8 cellular contexts compared by ENCODE assay signal in genomic region chr15:58957101-58957973, GRCh38.
DNase-seq lines count a peak whose midpoint lies in the region; ATAC-seq and TF ChIP-seq lines count a peak whose summit lies in the region.

No MANE protein-coding gene starts in this region.

- H2AFZ ChIP-seq in DND-41 (ENCODE audit: low read depth, low read length): peak overlapping the region; percentile 64

- no peak overlapping the region for H3K4me2 ChIP-seq in DND-41 (ENCODE audit: insufficient read depth, low read length)

- H3K4me3 ChIP-seq in DND-41 (ENCODE audit: low read depth in 1 of 2, low read length in 2 of 2): no peak overlapping the region

- H3K27ac ChIP-seq in DND-41 (ENCODE audit: low read length): no peak overlapping the region

- no peaks in the 10 kb centered on the region for H3K36me3 ChIP-seq in DND-41 (ENCODE audit: insufficient read depth, low read length)

- H3K9me3 ChIP-seq in DND-41 (ENCODE audit: insufficient read depth, low read length, severe bottlenecking): no peaks in the 10 kb centered on the region

- H3K4me1 ChIP-seq in DND-41 (ENCODE audit: insufficient read depth, low read length): peaks cover 5% of the 10 kb centered on the region; the same call in 1 of the 2 replicates

- no peaks in the 10 kb centered on the region for H3K27me3 ChIP-seq in DND-41 (ENCODE audit: insufficient read depth, low read length, poor library complexity)

- DNase-seq in DND-41 (peak; percentile 63), HCEC 1CT (peak; percentile 67), NCI-H2029 treated with DMSO at 0.1 percent for 48 hours (lab: John Stamatoyannopoulos, UW) (peak; percentile 24), T-helper 2 cell (peak in 4 of 5 experiments; percentile 18 to 79 (median 46)), amniotic stem cell (lab: John Stamatoyannopoulos, UW) (peak; percentile 40), hippocampal formation (lab: John Stamatoyannopoulos, UW) (peak; percentile 9 to 28)
- peak; percentile 24 to 78 (median 42) for DNase-seq in stimulated activated CD4-positive, alpha-beta T cell treated with anti-CD3 and anti-CD28 coated beads, Interleukin-12 subunit alpha, Interleukin-12 subunit beta, amount 100 ng/mL, for 48 hours (ENCODE audit: low read depth in 2 of 3, low spot score in 1 of 3)

- no peaks in the 10 kb centered on the region for H4K20me1 ChIP-seq in DND-41 (ENCODE audit: insufficient read depth, low read length)

- peak; percentile 76 for TF ChIP-seq CTCF in DND-41 (IDR thresholded peaks at IDR 0.05; ENCODE audit: borderline replicate concordance, extremely low read depth, low read length, poor library complexity, severe bottlenecking)

- ATAC-seq in DND-41 (ENCODE audit: insufficient read depth, low read depth) (peak; percentile 89), HG02623 (IDR thresholded peaks at IDR 0.05; ENCODE audit: unreplicated experiment) (no peak)

- H3K9ac ChIP-seq in DND-41 (ENCODE audit: low read depth, low read length): no peak overlapping the region

- H3K79me2 ChIP-seq in DND-41 (ENCODE audit: insufficient read depth, low read length): no peaks in the 10 kb centered on the region
